ENCODE assay signal across 8 cellular contexts in the genomic region with DNA sequence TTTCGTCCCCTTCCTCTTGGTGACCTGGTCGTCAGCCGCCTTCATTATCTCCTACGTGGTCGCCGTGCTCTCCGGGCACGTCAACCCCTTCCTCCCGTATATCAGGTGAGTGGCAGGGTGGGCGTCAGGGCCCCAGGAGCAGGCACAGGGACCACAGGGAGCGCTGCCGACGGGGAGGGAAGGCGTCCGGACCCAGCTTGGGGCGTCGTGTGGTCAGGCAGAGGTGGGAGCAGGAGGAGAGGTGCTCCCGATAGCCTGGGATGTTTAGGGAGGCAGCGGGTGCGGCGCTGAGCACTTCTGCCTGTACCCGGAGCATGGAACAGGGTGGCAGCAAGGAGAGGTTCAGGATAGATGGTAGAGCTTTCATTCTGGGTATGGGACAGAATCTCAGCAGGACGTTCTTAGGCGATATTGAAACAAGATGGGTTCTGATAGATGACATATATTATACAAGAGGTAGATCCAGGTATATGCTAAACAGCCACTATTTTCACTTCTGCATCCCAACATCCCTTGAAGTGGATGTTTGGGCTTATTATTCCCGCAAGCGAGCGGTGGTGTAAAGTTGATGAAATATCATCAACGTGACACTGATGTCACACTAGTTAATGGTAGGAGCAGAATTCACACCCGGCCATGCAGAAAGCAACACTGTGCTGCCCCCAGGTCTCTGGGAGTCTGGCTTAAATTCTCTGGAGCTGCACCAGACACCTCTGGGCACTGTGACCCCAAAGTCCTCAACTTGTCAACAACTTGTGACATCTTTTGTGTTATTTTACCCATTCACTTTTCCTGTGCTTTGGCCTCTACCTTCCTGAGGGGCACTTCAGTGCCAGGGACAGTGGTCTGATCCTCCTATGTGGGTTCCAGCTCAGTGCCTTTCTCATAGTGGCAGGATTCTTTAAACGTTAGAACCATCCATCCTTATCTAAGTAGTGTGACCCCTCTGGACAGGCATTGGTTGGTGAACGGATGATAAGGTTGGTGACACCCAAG. TPM values are rescaled to one million over a fixed set of nuclear protein-coding genes. Genes with fewer than 3 reads are reported as not detected.
DNase-seq lines count a peak whose midpoint lies in the region; ATAC-seq and FAIRE-seq lines count a peak whose summit lies in the region.

No MANE protein-coding gene starts in this region.

- intact Hi-C loops in dendritic cell treated with granulocyte-macrophage colony-stimulating factor and Interleukin-4, amounts not matched to agents 40 ng/mL and 50 ng/mL, for 4 days (cut with micrococcal nuclease) = loop anchor here (2.0 kb wide), 1 partner anchor 19 kb away; no protein-coding TSS in a partner anchor

- DNase-seq in A172 (ENCODE audit: low spot score) (peak; percentile 28), RPMI7951 (ENCODE audit: low read depth) (peak; percentile 22), medulla oblongata (ENCODE audit: extremely low spot score) (peak; percentile 16), urothelium cell line (ENCODE audit: low spot score) (peak; percentile 40), SHP77 (lab: John Stamatoyannopoulos, UW) (no peak)

- peaks cover 23% of the 10 kb centered on the region for H3K36me3 Mint-ChIP-seq in dendritic cell treated with granulocyte-macrophage colony-stimulating factor and Interleukin-4, amounts not matched to agents 40 ng/mL and 50 ng/mL, for 4 days (ENCODE audit: low read depth)

- peak overlapping the region; percentile 83 for H3K4me3 Mint-ChIP-seq in dendritic cell treated with granulocyte-macrophage colony-stimulating factor and Interleukin-4, amounts not matched to agents 40 ng/mL and 50 ng/mL, for 4 days

- ATAC-seq in GM18498 (IDR thresholded peaks at IDR 0.05; ENCODE audit: unreplicated experiment) (peak; percentile 19), HG02938 (IDR thresholded peaks at IDR 0.05; ENCODE audit: unreplicated experiment) (peak; percentile 13)

- no peak for FAIRE-seq in urothelium cell line (lab: Jason Lieb, UNC)

- peaks cover 59% of the 10 kb centered on the region for H3K4me1 Mint-ChIP-seq in dendritic cell treated with granulocyte-macrophage colony-stimulating factor and Interleukin-4, amounts not matched to agents 40 ng/mL and 50 ng/mL, for 4 days (ENCODE audit: low read depth)

- H3K27me3 Mint-ChIP-seq in dendritic cell treated with granulocyte-macrophage colony-stimulating factor and Interleukin-4, amounts not matched to agents 40 ng/mL and 50 ng/mL, for 4 days = no peaks in the 10 kb centered on the region

- H3K27ac Mint-ChIP-seq in dendritic cell treated with granulocyte-macrophage colony-stimulating factor and Interleukin-4, amounts not matched to agents 40 ng/mL and 50 ng/mL, for 4 days = peak overlapping the region; percentile 92

- H3K9me3 Mint-ChIP-seq in dendritic cell treated with granulocyte-macrophage colony-stimulating factor and Interleukin-4, amounts not matched to agents 40 ng/mL and 50 ng/mL, for 4 days = no peaks in the 10 kb centered on the region

RNA-seq across cellular contexts. Expression of gene DRAM1, which starts 0.7 kb away (rescaled TPM):
- 32.6 and 37.3 TPM in 2 replicates for total RNA-seq in A172 (2014; rRNA removed; shearing (Covaris generic))
- total RNA-seq in RPMI7951 (2014; rRNA removed; shearing (Covaris generic)) = 2.6 and 4.8 TPM in 2 replicates

RNA-seq across cellular contexts. Expression of gene GNPTAB, which starts 47.4 kb away (rescaled TPM):
- total RNA-seq in A172 (2014; rRNA removed; shearing (Covaris generic)) = 15.6 and 19.0 TPM in 2 replicates
- total RNA-seq in RPMI7951 (2014; rRNA removed; shearing (Covaris generic)) = 11.0 and 12.3 TPM in 2 replicates

Comparison
In these comparisons a context has a peak if more than half of its experiments do, and no peak if none do; other contexts are left out.
1. DNase-seq: peak in A172 (single experiment), RPMI7951 (single experiment), medulla oblongata (single experiment) and urothelium cell line (single experiment); none in SHP77 (0 of 2).